2 cellular contexts compared by ENCODE assay signal in the genomic region with DNA sequence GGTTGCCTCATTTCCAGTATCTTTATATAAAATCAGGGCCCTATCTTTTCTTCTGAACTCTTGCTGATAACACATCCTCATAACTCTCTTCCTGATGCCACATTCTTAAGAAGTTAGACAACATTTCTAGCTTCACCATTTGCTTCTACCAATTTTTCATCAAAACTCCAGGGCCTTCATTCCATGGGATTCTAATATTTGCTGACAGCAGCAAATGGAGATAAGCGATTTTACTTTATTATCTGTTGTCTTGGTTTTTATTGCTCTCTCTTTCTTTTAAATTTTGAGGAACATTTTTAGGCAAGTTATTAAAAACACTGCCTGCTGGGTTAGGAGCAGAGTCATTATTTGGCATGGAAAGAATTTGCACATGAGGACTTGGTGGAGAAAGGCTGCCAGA.
A peak's percentile ranks its signal among the peaks of the same experiment; 100 is the strongest.
TF ChIP-seq lines count a peak whose summit lies in the region.

No MANE protein-coding gene starts in this region.

TF ChIP-seq in HepG2, 621 proteins besides CTCF, POLR2A, EP300 and RAD21:
- TF ChIP-seq MAFK (conservative IDR thresholded peaks at IDR 0.05 in 1 of 2, IDR thresholded peaks at IDR 0.05 in 1 of 2; ENCODE audit: low read length in 2 of 2): peak; percentile 76 to 87
- peak; percentile 77 for TF ChIP-seq MAFF (IDR thresholded peaks at IDR 0.05; ENCODE audit: low read depth, low read length)
- TF ChIP-seq, protein P1, sequence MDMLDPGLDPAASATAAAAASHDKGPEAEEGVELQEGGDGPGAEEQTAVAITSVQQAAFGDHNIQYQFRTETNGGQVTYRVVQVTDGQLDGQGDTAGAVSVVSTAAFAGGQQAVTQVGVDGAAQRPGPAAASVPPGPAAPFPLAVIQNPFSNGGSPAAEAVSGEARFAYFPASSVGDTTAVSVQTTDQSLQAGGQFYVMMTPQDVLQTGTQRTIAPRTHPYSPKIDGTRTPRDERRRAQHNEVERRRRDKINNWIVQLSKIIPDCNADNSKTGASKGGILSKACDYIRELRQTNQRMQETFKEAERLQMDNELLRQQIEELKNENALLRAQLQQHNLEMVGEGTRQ (IDR thresholded peaks at IDR 0.05; ENCODE audit: low read depth, low read length): no peak
- TF ChIP-seq, protein P1 (CRISPR knock-in tag; IDR thresholded peaks at IDR 0.05; ENCODE audit: borderline replicate concordance): no peak

TF ChIP-seq in K562, 482 proteins besides CTCF, POLR2A, EP300 and RAD21:
- 0 out of 2 replicates have a peak, but pooled peaks have one; percentile 23 for TF ChIP-seq C11orf30 (IDR thresholded peaks at IDR 0.05; ENCODE audit: low read depth)
- peak; percentile 12; the same call in 1 of the 2 replicates for TF ChIP-seq MAFK (IDR thresholded peaks at IDR 0.05; ENCODE audit: low read length)
- TF ChIP-seq MAFF (IDR thresholded peaks at IDR 0.05; ENCODE audit: low read length): peak; percentile 22; the same call in 1 of the 2 replicates
- no peak for TF ChIP-seq MCM5 (IDR thresholded peaks at IDR 0.05; ENCODE audit: low read depth)
